Comparison of ENCODE assay signal across 5 cellular contexts in genomic region chr5:140796072-140796717, GRCh38. TPM values are rescaled to one million over a fixed set of nuclear protein-coding genes. Genes with fewer than 3 reads are reported as not detected.
"Had no signal": no experiment of that assay in that cellular context is flagged by ENCODE, and none has a peak within 500 bp of the region (broad histone marks: within the 10 kb centered on the region; RNA-seq: fewer than 3 reads in every experiment).

No MANE protein-coding gene starts in this region.

RNA-seq across cellular contexts. Expression of gene PCDHA2, which starts 1.5 kb away (rescaled TPM):
- total RNA-seq: HT1080, K562, M059J, SJCRH30 had no signal
- polyA plus RNA-seq: IgD-negative memory B cell, K562 had no signal

RNA-seq across cellular contexts. Expression of gene PCDHA3, which starts 4.7 kb away (rescaled TPM):
- total RNA-seq: K562, M059J had no signal
- polyA plus RNA-seq: IgD-negative memory B cell, K562 had no signal

RNA-seq across cellular contexts. Expression of gene PCDHA1, which starts 10.3 kb away (rescaled TPM):
- total RNA-seq: K562, SJCRH30 had no signal
- polyA plus RNA-seq: IgD-negative memory B cell, K562 had no signal

RNA-seq across cellular contexts. Expression of gene PCDHA4, which starts 10.7 kb away (rescaled TPM):
- total RNA-seq: K562, M059J, SJCRH30 had no signal
- polyA plus RNA-seq: IgD-negative memory B cell, K562 had no signal

RNA-seq across cellular contexts. Expression of gene PCDHA5, which starts 25.2 kb away (rescaled TPM):
- total RNA-seq: HT1080, K562, M059J had no signal
- polyA plus RNA-seq: IgD-negative memory B cell, K562 had no signal
